Comparison of ENCODE assay signal across 22 cellular contexts in the genomic region with DNA sequence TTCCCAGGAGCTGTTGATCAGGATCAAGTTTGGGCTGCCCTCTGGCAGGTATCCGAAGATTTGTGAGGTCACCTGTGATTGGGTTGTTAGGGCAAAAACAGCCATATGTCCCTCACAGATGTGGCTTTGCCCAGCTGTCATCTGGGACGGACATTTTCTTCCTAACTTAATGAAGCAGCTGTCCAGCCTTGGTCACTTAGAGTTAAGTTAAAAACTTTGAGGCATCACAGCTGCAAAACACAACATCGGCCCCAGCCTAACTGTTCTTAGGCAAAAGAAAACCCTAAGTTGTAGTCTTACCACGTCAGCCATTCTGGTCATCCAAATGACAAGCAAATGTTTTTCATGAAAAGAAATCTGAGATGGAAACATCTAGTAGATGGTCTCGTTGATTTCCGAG.
"Had no signal": no experiment of that assay in that cellular context is flagged by ENCODE, and none has a peak within 500 bp of the region (broad histone marks: within the 10 kb centered on the region; RNA-seq: fewer than 3 reads in every experiment).

No MANE protein-coding gene starts in this region.

- H3K9me3 ChIP-seq: ascending aorta, esophagus muscularis mucosa, spleen, testis, transverse colon had no signal

- H3K4me1 ChIP-seq: ascending aorta, spleen, testis, transverse colon had no signal

- H3K27ac ChIP-seq: ascending aorta, esophagus muscularis mucosa, spleen, testis, transverse colon had no signal

- DNase-seq: activated CD4-positive, alpha-beta memory T cell treated with anti-CD3 and anti-CD28 coated beads, Interleukin-2, amount 10 ng/mL, durations not matched to agents 7 days and 5 days; activated CD4-positive, alpha-beta T cell treated with anti-CD3 and anti-CD28 coated beads for 1 hour; activated CD4-positive, alpha-beta T cell treated with anti-CD3 and anti-CD28 coated beads, Interleukin-2, amount 10 ng/mL, durations not matched to agents 7 days and 5 days; activated CD8-positive, alpha-beta memory T cell treated with anti-CD3 and anti-CD28 coated beads, Interleukin-2, amount 50 U/mL, for 48 hours; activated gamma-delta T cell; activated naive CD4-positive, alpha-beta T cell treated with anti-CD3 and anti-CD28 coated beads, Interleukin-2, amount 10 ng/mL, durations not matched to agents 7 days and 5 days; activated naive CD8-positive, alpha-beta T cell treated with anti-CD3 and anti-CD28 coated beads, Interleukin-2, amount 10 ng/mL, durations not matched to agents 7 days and 5 days; activated T-cell treated with anti-CD3 and anti-CD28 coated beads, Interleukin-2, amount 50 U/mL, for 24 hours; central memory CD4-positive, alpha-beta T cell; endodermal cell; foreskin melanocyte; islet precursor cell; midbrain; natural killer cell; right cardiac atrium; spleen; stimulated activated naive CD4-positive, alpha-beta T cell; T-helper 2 cell; testis; transverse colon had no signal

- H3K4me3 ChIP-seq: ascending aorta, esophagus muscularis mucosa, spleen, testis, transverse colon had no signal

- ATAC-seq: natural killer cell, right cardiac atrium had no signal

- H3K27me3 ChIP-seq: ascending aorta, esophagus muscularis mucosa, spleen, testis, transverse colon had no signal

- H3K36me3 ChIP-seq: ascending aorta, esophagus muscularis mucosa, spleen, transverse colon had no signal
